ENCODE assay signal across 17 cellular contexts in genomic region chr3:143794793-143795462, GRCh38. TPM values are rescaled to one million over a fixed set of nuclear protein-coding genes. Genes with fewer than 3 reads are reported as not detected.
DNase-seq lines count a peak whose midpoint lies in the region; ATAC-seq, FAIRE-seq and TF ChIP-seq lines count a peak whose summit lies in the region.
"Had no signal": no experiment of that assay in that cellular context is flagged by ENCODE, and none has a peak within 500 bp of the region (broad histone marks: within the 10 kb centered on the region; RNA-seq: fewer than 3 reads in every experiment).

No MANE protein-coding gene starts in this region.

- H3K14ac ChIP-seq in H1 (ENCODE audit: insufficient read length), result no peak overlapping the region

- H3K23ac ChIP-seq in H1 (ENCODE audit: insufficient read length) (no peak overlapping the region), mesendoderm (ENCODE audit: low read length) (no peak overlapping the region)

- H2BK12ac ChIP-seq in H1 (ENCODE audit: low read depth, low read length), result no peak overlapping the region

- no peaks in the 10 kb centered on the region for H3F3A ChIP-seq in GM23338 (replicated peaks; ENCODE audit: low read depth)

- H3K36me3 ChIP-seq in GM23338 (ENCODE audit: insufficient read depth), result no peaks in the 10 kb centered on the region; the same call in 1 of the 2 replicates
- peaks cover 9% of the 10 kb centered on the region; the same call in 1 of the 2 replicates for H3K36me3 ChIP-seq in HUES6 (ENCODE audit: control insufficient read depth, insufficient read depth, low read length)
- no peaks in the 10 kb centered on the region; a peak in 1 of 8 replicates for H3K36me3 ChIP-seq in H1 (ENCODE audit: control insufficient read depth in 2 of 4, insufficient read depth in 4 of 4, low read length in 3 of 4)
- no peaks in the 10 kb centered on the region for H3K36me3 ChIP-seq in mesendoderm (ENCODE audit: control insufficient read depth, insufficient read depth, low read length)
- no peaks in the 10 kb centered on the region for H3K36me3 ChIP-seq in aorta (ENCODE audit: control insufficient read depth in 1 of 2, insufficient read depth in 2 of 2, low read length in 1 of 2)
- H3K36me3 ChIP-seq: BLaER1 had no signal

- H3K56ac ChIP-seq in H1 (replicated peaks; ENCODE audit: insufficient read length, low read depth, low read length), result no peak overlapping the region
- no peak overlapping the region for H3K56ac ChIP-seq in mesendoderm (ENCODE audit: low read length)

- no peak overlapping the region for H2BK5ac ChIP-seq in H1 (ENCODE audit: low read depth, low read length)
- no peak overlapping the region for H2BK5ac ChIP-seq in mesendoderm (ENCODE audit: low read length)

- no peak for TF ChIP-seq EP300 in H1 (IDR thresholded peaks at IDR 0.05; ENCODE audit: borderline replicate concordance in 1 of 2, low read depth in 2 of 2, low read length in 2 of 2)

- no peak overlapping the region for H4K91ac ChIP-seq in H1 (replicated peaks; ENCODE audit: insufficient read length, low read length)

- H3K4me3 Mint-ChIP-seq in GM23338, result peak overlapping the region; percentile 16
- H3K4me3 Mint-ChIP-seq in immature natural killer cell, result no peak overlapping the region
- H3K4me3 Mint-ChIP-seq: CD14-positive monocyte; CD4-positive, alpha-beta memory T cell had no signal

- H3K79me1 ChIP-seq in H1 (ENCODE audit: low read depth, low read length), result no peaks in the 10 kb centered on the region
- no peaks in the 10 kb centered on the region for H3K79me1 ChIP-seq in mesendoderm (ENCODE audit: low read length)

- H2AFZ ChIP-seq in GM23338 (no peak overlapping the region), H1 (ENCODE audit: low read length) (no peak overlapping the region)

- H3K27me3 ChIP-seq in GM23338 (ENCODE audit: insufficient read depth), result no peaks in the 10 kb centered on the region
- H3K27me3 ChIP-seq in HUES6 (ENCODE audit: control insufficient read depth, insufficient read depth, low read length), result no peaks in the 10 kb centered on the region
- H3K27me3 ChIP-seq in H1 (replicated peaks in 1 of 4; ENCODE audit: control insufficient read depth in 3 of 4, extremely low read depth in 1 of 4, insufficient read depth in 3 of 4, low read length in 3 of 4), result no peaks in the 10 kb centered on the region
- H3K27me3 ChIP-seq in mesendoderm (ENCODE audit: insufficient read depth, low read length, poor library complexity), result no peaks in the 10 kb centered on the region
- no peaks in the 10 kb centered on the region for H3K27me3 ChIP-seq in aorta (ENCODE audit: control insufficient read depth in 1 of 2, insufficient read depth in 2 of 2, low read length in 1 of 2)
- H3K27me3 ChIP-seq: BLaER1 had no signal

- H2BK15ac ChIP-seq in H1 (ENCODE audit: low read length), result no peak overlapping the region
- no peak overlapping the region for H2BK15ac ChIP-seq in mesendoderm (replicated peaks; ENCODE audit: low read depth)

- peak overlapping the region; percentile 17 for H3K9ac ChIP-seq in HUES6 (ENCODE audit: low read length)
- no peak overlapping the region for H3K9ac ChIP-seq in H1 (replicated peaks in 1 of 4; ENCODE audit: extremely low read depth in 1 of 4, low read depth in 3 of 4, low read length in 3 of 4)
- H3K9ac ChIP-seq in mesendoderm (ENCODE audit: low read length), result no peak overlapping the region
- H3K9ac ChIP-seq: BLaER1 had no signal

- TF ChIP-seq RAD21 in H1 (IDR thresholded peaks at IDR 0.05 in 1 of 2, conservative IDR thresholded peaks at IDR 0.05 in 1 of 2; ENCODE audit: low read depth in 2 of 2, low read length in 2 of 2), result no peak

- peaks cover 6% of the 10 kb centered on the region for H3K27me3 Mint-ChIP-seq in GM23338 (ENCODE audit: insufficient read depth, low read depth, poor library complexity)
- no peaks in the 10 kb centered on the region for H3K27me3 Mint-ChIP-seq in immature natural killer cell (ENCODE audit: low read depth in 3 of 3)
- H3K27me3 Mint-ChIP-seq: CD4-positive, alpha-beta memory T cell had no signal

- FAIRE-seq in H1 (lab: Jason Lieb, UNC), result no peak
- FAIRE-seq: A549, HTR-8/SVneo had no signal

- DNase-seq in GM23338 (ENCODE audit: low spot score) (no peak), H1 (ENCODE audit: low read depth in 1 of 2, low spot score in 2 of 2) (no peak), mesendoderm (no peak), cerebellar cortex (ENCODE audit: low spot score) (no peak), aorta (no peak), immature natural killer cell (no peak)
- DNase-seq: CD4-positive, alpha-beta memory T cell; DMS79 treated with DMSO at 0.1 percent for 48 hours; GF-D8; GOT3; HCEC 1CT had no signal

- H3K23me2 ChIP-seq in H1 (ENCODE audit: low read depth, low read length), result no peaks in the 10 kb centered on the region

- peaks cover 24% of the 10 kb centered on the region for H3K4me1 Mint-ChIP-seq in GM23338
- H3K4me1 Mint-ChIP-seq in immature natural killer cell, result no peaks in the 10 kb centered on the region

- H3K9me3 ChIP-seq in HUES6 (ENCODE audit: control insufficient read depth, insufficient read depth, low read depth, low read length) (peaks cover 30% of the 10 kb centered on the region; the same call in 1 of the 2 replicates), H1 (ENCODE audit: insufficient read depth in 2 of 2, low read depth in 1 of 2, low read length in 1 of 2) (0 out of 4 replicates have a peak, but pooled peaks cover 0 to 3% of the 10 kb centered on the region in 2 experiments), aorta (ENCODE audit: control insufficient read depth, low read length) (peaks cover 1% of the 10 kb centered on the region)
- H3K9me3 ChIP-seq: A549 had no signal

- H4K8ac ChIP-seq in H1 (ENCODE audit: extremely low read depth, insufficient read depth, low read length) (no peak overlapping the region), mesendoderm (ENCODE audit: low read depth, low read length) (no peak overlapping the region)

- no peak overlapping the region; the same call in 1 of the 2 replicates for H3K18ac ChIP-seq in H1 (ENCODE audit: extremely low read depth, low read length)
- H3K18ac ChIP-seq in mesendoderm (ENCODE audit: low read length), result peak overlapping the region; percentile 51

- intact Hi-C loops in aorta (cut with DNase I), result no loop called here

- H2BK120ac ChIP-seq in H1 (replicated peaks; ENCODE audit: low read depth, low read length) (peak overlapping the region; percentile 18), mesendoderm (ENCODE audit: low read depth, low read length) (no peak overlapping the region)

- no peak overlapping the region for H2BK20ac ChIP-seq in H1 (ENCODE audit: low read length)

- H3K9me3 Mint-ChIP-seq in GM23338, result peaks cover 26% of the 10 kb centered on the region
- no peaks in the 10 kb centered on the region for H3K9me3 Mint-ChIP-seq in immature natural killer cell

- peak; percentile 81 for ATAC-seq in GM23338
- ATAC-seq in aorta (ENCODE audit: low FRiP score), result no peak
- ATAC-seq: A549 had no signal

- H3K4me2 ChIP-seq in GM23338, result peak overlapping the region; percentile 41
- peak overlapping the region; percentile 38 to 51; a peak in 3 of 4 replicates for H3K4me2 ChIP-seq in H1 (ENCODE audit: insufficient read depth in 1 of 2, low read depth in 2 of 2, low read length in 2 of 2)
- H3K4me2 ChIP-seq in mesendoderm (ENCODE audit: low read length), result no peak overlapping the region
- H3K4me2 ChIP-seq: A549, BLaER1 had no signal

- CTCF ChIA-PET in H1 (lab: Charles Lee; ENCODE audit: partially characterized antibody), result no interaction called here

- peaks cover 3% of the 10 kb centered on the region; the same call in 1 of the 2 replicates for H3K9me2 ChIP-seq in GM23338 (ENCODE audit: insufficient read depth)

- H2AK5ac ChIP-seq in H1 (ENCODE audit: low read depth, low read length) (no peak overlapping the region), mesendoderm (ENCODE audit: low read length) (no peak overlapping the region)

- no peaks in the 10 kb centered on the region for H4K20me1 ChIP-seq in GM23338 (replicated peaks; ENCODE audit: insufficient read depth)
- H4K20me1 ChIP-seq in H1 (replicated peaks in 1 of 2; ENCODE audit: control insufficient read depth in 1 of 2, insufficient read depth in 2 of 2, low read length in 2 of 2), result no peaks in the 10 kb centered on the region
- H4K20me1 ChIP-seq: BLaER1 had no signal

- H3K4me1 ChIP-seq in GM23338 (ENCODE audit: insufficient read depth), result peaks cover 31% of the 10 kb centered on the region
- H3K4me1 ChIP-seq in HUES6 (ENCODE audit: control insufficient read depth, insufficient read depth, low read length), result peaks cover 26% of the 10 kb centered on the region
- peaks cover 0 to 13% (median 6%) of the 10 kb centered on the region in 4 experiments; a peak in 3 of 7 replicates for H3K4me1 ChIP-seq in H1 (replicated peaks in 1 of 4; ENCODE audit: control insufficient read depth in 3 of 4, insufficient read depth in 4 of 4, low read length in 3 of 4)
- H3K4me1 ChIP-seq in mesendoderm (ENCODE audit: control insufficient read depth, low read depth, low read length), result no peaks in the 10 kb centered on the region
- H3K4me1 ChIP-seq in aorta (ENCODE audit: control insufficient read depth in 1 of 2, insufficient read depth in 2 of 2, low read length in 2 of 2), result no peaks in the 10 kb centered on the region
- H3K4me1 ChIP-seq: A549, BLaER1 had no signal

- H3K27ac Mint-ChIP-seq in GM23338, result no peak overlapping the region; the same call in 1 of the 2 replicates
- no peak overlapping the region for H3K27ac Mint-ChIP-seq in immature natural killer cell
- H3K27ac Mint-ChIP-seq: CD14-positive monocyte had no signal

- H3K4ac ChIP-seq in H1 (replicated peaks; ENCODE audit: insufficient read length, low read depth, low read length) (no peak overlapping the region), mesendoderm (ENCODE audit: low read depth, low read length) (no peak overlapping the region)

- TF ChIP-seq CTCF in GM23338 (conservative IDR thresholded peaks at IDR 0.05; ENCODE audit: low read depth in 2 of 2) (no peak), H1 (IDR thresholded peaks at IDR 0.05; ENCODE audit: control extremely low read depth in 1 of 3, insufficient read depth in 1 of 3, low read depth in 1 of 3, low read length in 3 of 3) (no peak)

- H3K36me3 Mint-ChIP-seq in GM23338 (ENCODE audit: low read depth), result peaks cover 26% of the 10 kb centered on the region
- H3K36me3 Mint-ChIP-seq in immature natural killer cell, result peaks cover 17 to 28% (median 27%) of the 10 kb centered on the region in 3 donors

- WGBS in H1 (ENCODE audit: extremely low coverage in 1 of 2, insufficient coverage in 1 of 2, insufficient read length in 1 of 2, insufficient replicate concordance in 2 of 2, low coverage in 1 of 2, low lambda C conversion rate in 2 of 2, missing lambda C conversion rate in 1 of 2), 2 experiments, result 37% methylated on average over 6 of the region's 6 CpGs; no CpG with 5 or more reads in 1 of the 2 experiments
- WGBS in mesendoderm (ENCODE audit: extremely low coverage, insufficient coverage, low lambda C conversion rate), result no CpG with 5 or more reads among the region's 6 CpGs
- WGBS in aorta, 2 donors, result 91% methylated on average over 6 of the region's 6 CpGs

- no peak for TF ChIP-seq POLR2A in H1 (IDR thresholded peaks at IDR 0.05; ENCODE audit: control extremely low read depth in 1 of 2, low read depth in 2 of 2, low read length in 2 of 2)

- H3K27ac ChIP-seq in GM23338 (ENCODE audit: low read depth) (no peak overlapping the region), HUES6 (ENCODE audit: low read depth, low read length) (peak overlapping the region; percentile 34; the same call in 1 of the 2 replicates), H1 (ENCODE audit: low read depth, low read length) (no peak overlapping the region), mesendoderm (ENCODE audit: low read depth, low read length) (no peak overlapping the region), aorta (ENCODE audit: low read depth in 1 of 2, low read length in 2 of 2) (no peak overlapping the region)
- H3K27ac ChIP-seq: 22Rv1, A549, BLaER1 had no signal

- POLR2A ChIA-PET in H1 (lab: Charles Lee; ENCODE audit: partially characterized antibody), result no interaction called here

- H3K79me2 ChIP-seq in GM23338 (replicated peaks; ENCODE audit: insufficient read depth), result no peaks in the 10 kb centered on the region
- H3K79me2 ChIP-seq in H1 (ENCODE audit: control insufficient read depth in 1 of 2, insufficient read depth in 2 of 2, low read length in 2 of 2), result no peaks in the 10 kb centered on the region
- H3K79me2 ChIP-seq in mesendoderm (ENCODE audit: control insufficient read depth, insufficient read depth, low read length), result no peaks in the 10 kb centered on the region

- H4K5ac ChIP-seq in H1 (ENCODE audit: insufficient read length, low read depth, low read length), result no peak overlapping the region
- no peak overlapping the region for H4K5ac ChIP-seq in mesendoderm (ENCODE audit: low read length)

- peak overlapping the region; percentile 1; the same call in 1 of the 2 replicates for H3K4me3 ChIP-seq in GM23338
- H3K4me3 ChIP-seq in HUES6 (ENCODE audit: low read depth, low read length), result peak overlapping the region; percentile 24; the same call in 1 of the 2 replicates
- peak overlapping the region in 1 of 4 experiments; percentile 21; a peak in 1 of 8 replicates for H3K4me3 ChIP-seq in H1 (ENCODE audit: extremely low read depth in 1 of 4, insufficient read depth in 2 of 4, low read depth in 3 of 4, low read length in 4 of 4)
- H3K4me3 ChIP-seq in mesendoderm (ENCODE audit: low read length), result no peak overlapping the region
- H3K4me3 ChIP-seq in aorta (ENCODE audit: low read length in 2 of 2), result no peak overlapping the region
- H3K4me3 ChIP-seq: A549, BLaER1 had no signal

RNA-seq across cellular contexts. Expression of gene SLC9A9, which starts 53.3 kb away (rescaled TPM):
- 0.93 and 1.6 TPM in 2 replicates for total RNA-seq in GM23338 (2014; rRNA removed; shearing (Covaris generic))
- polyA plus RNA-seq in GM23338 (2016; fragmentation: Nextera tagmentation; extraction: Ambion mirVana) (0.66 and 1.3 TPM in 2 replicates), H1 (2011; rRNA removed) (0.36 and 0.48 TPM in 2 replicates), aorta (10 to 100 TPM in 1 of 2 donors, 1 to 10 TPM in 1; 7.3 to 12.3 TPM), immature natural killer cell (10 to 100 TPM; 17.2 to 21.3 (median 19.7) TPM)
- total RNA-seq in H1 (2021; fragmentation: NEBNext Ultra II Directional; extraction: Animal tissue kit (Norgen Biotek cat#: 25700)), result 1.1 and 1.5 TPM in 2 replicates
- 0.50 TPM for polyA plus RNA-seq in H1 (2011; cell fraction: cytosol; rRNA removed)
- polyA plus RNA-seq in H1 (2011; cell fraction: nucleus; rRNA removed), result 1.4 TPM
- 0.43 to 1.1 TPM (median 0.51 TPM) in 4 replicates for polyA plus RNA-seq in H1 (2012, experiment 1 of 2)
- polyA plus RNA-seq in H1 (2012, experiment 2 of 2), result 0.05 TPM
- polyA plus RNA-seq in H1 (2013, experiment 1 of 2), result 1.7 TPM
- polyA plus RNA-seq in H1 (2013, experiment 2 of 2), result 1.5 TPM
- polyA minus RNA-seq in H1 (2011; rRNA and poly(A)+ RNA removed), result 2.8 and 3.6 TPM in 2 replicates
- 0.51 TPM for polyA minus RNA-seq in H1 (2011; cell fraction: cytosol; rRNA and poly(A)+ RNA removed)
- 5.3 TPM for polyA minus RNA-seq in H1 (2011; cell fraction: nucleus; rRNA and poly(A)+ RNA removed)
- 4.2 TPM for polyA plus RNA-seq in mesendoderm (2013, experiment 1 of 2)
- 3.7 TPM for polyA plus RNA-seq in mesendoderm (2013, experiment 2 of 2)
- 10 to 100 TPM; 12.6 to 45.8 TPM for total RNA-seq in aorta

Comparison
In these comparisons a context has a peak if more than half of its experiments do, and no peak if none do; other contexts are left out.
1. H3K4me3 ChIP-seq: peak in GM23338 (single experiment) and HUES6 (single experiment); none in mesendoderm (single experiment) and aorta (0 of 2).